1 cellular context compared by ENCODE assay signal in genomic region chr3:7307410-7307809, GRCh38.
TF ChIP-seq lines count a peak whose summit lies in the region.

No MANE protein-coding gene starts in this region.

TF ChIP-seq in WTC11, 78 proteins besides CTCF, POLR2A, EP300 and RAD21 (continued from another document):
- TF ChIP-seq, protein P1, sequence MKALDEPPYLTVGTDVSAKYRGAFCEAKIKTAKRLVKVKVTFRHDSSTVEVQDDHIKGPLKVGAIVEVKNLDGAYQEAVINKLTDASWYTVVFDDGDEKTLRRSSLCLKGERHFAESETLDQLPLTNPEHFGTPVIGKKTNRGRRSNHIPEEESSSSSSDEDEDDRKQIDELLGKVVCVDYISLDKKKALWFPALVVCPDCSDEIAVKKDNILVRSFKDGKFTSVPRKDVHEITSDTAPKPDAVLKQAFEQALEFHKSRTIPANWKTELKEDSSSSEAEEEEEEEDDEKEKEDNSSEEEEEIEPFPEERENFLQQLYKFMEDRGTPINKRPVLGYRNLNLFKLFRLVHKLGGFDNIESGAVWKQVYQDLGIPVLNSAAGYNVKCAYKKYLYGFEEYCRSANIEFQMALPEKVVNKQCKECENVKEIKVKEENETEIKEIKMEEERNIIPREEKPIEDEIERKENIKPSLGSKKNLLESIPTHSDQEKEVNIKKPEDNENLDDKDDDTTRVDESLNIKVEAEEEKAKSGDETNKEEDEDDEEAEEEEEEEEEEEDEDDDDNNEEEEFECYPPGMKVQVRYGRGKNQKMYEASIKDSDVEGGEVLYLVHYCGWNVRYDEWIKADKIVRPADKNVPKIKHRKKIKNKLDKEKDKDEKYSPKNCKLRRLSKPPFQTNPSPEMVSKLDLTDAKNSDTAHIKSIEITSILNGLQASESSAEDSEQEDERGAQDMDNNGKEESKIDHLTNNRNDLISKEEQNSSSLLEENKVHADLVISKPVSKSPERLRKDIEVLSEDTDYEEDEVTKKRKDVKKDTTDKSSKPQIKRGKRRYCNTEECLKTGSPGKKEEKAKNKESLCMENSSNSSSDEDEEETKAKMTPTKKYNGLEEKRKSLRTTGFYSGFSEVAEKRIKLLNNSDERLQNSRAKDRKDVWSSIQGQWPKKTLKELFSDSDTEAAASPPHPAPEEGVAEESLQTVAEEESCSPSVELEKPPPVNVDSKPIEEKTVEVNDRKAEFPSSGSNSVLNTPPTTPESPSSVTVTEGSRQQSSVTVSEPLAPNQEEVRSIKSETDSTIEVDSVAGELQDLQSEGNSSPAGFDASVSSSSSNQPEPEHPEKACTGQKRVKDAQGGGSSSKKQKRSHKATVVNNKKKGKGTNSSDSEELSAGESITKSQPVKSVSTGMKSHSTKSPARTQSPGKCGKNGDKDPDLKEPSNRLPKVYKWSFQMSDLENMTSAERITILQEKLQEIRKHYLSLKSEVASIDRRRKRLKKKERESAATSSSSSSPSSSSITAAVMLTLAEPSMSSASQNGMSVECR (CRISPR knock-in tag; IDR thresholded peaks at IDR 0.05; ENCODE audit: borderline replicate concordance) = no peak
- TF ChIP-seq EMX1 (CRISPR knock-in tag; IDR thresholded peaks at IDR 0.05) = no peak
- TF ChIP-seq FOXJ3 (CRISPR knock-in tag; IDR thresholded peaks at IDR 0.05; ENCODE audit: borderline replicate concordance) = no peak
- no peak for TF ChIP-seq JAZF1 (CRISPR knock-in tag; IDR thresholded peaks at IDR 0.05)
- TF ChIP-seq MXD4 (CRISPR knock-in tag; IDR thresholded peaks at IDR 0.05; ENCODE audit: borderline replicate concordance) = no peak
- TF ChIP-seq ZNF121 (CRISPR knock-in tag; IDR thresholded peaks at IDR 0.05) = no peak
- TF ChIP-seq RORB (CRISPR knock-in tag; IDR thresholded peaks at IDR 0.05) = no peak
- no peak for TF ChIP-seq KAT7 (CRISPR knock-in tag; IDR thresholded peaks at IDR 0.05; ENCODE audit: borderline replicate concordance)
- TF ChIP-seq ELF4 (CRISPR knock-in tag; IDR thresholded peaks at IDR 0.05; ENCODE audit: low read depth) = no peak
- TF ChIP-seq NFE2L1 (CRISPR knock-in tag; IDR thresholded peaks at IDR 0.05) = no peak
- TF ChIP-seq NR1H2 (CRISPR knock-in tag; IDR thresholded peaks at IDR 0.05) = no peak
- no peak for TF ChIP-seq FOXP1 (CRISPR knock-in tag; IDR thresholded peaks at IDR 0.05; ENCODE audit: borderline replicate concordance)
- no peak for TF ChIP-seq NR2C2 (CRISPR knock-in tag; IDR thresholded peaks at IDR 0.05)
- TF ChIP-seq ZNF416 (CRISPR knock-in tag; IDR thresholded peaks at IDR 0.05) = no peak
